Comparison of ENCODE assay signal across 9 cellular contexts in genomic region chr17:38418693-38419507, GRCh38. TPM values are rescaled to one million over a fixed set of nuclear protein-coding genes. Genes with fewer than 3 reads are reported as not detected.
DNase-seq lines count a peak whose midpoint lies in the region; ATAC-seq, FAIRE-seq and TF ChIP-seq lines count a peak whose summit lies in the region.
"Had no signal": no experiment of that assay in that cellular context is flagged by ENCODE, and none has a peak within 500 bp of the region (broad histone marks: within the 10 kb centered on the region; RNA-seq: fewer than 3 reads in every experiment).

No MANE protein-coding gene starts in this region.

- no peak for FAIRE-seq in D721Med (lab: Jason Lieb, UNC)
- no peak for FAIRE-seq in urothelium cell line (lab: Jason Lieb, UNC)
- FAIRE-seq: TTC549 had no signal

- ATAC-seq in GM19397 (IDR thresholded peaks at IDR 0.05; ENCODE audit: unreplicated experiment) (no peak), GM21381 (IDR thresholded peaks at IDR 0.05; ENCODE audit: unreplicated experiment) (no peak)

- peak overlapping the region; percentile 43 for H3K4me3 ChIP-seq in AG04450 (ENCODE audit: low read depth, low read length)

- no peak overlapping the region for H3K27ac ChIP-seq in AG04450 (ENCODE audit: low read depth, low read length)

- DNase-seq in AG04450 (ENCODE audit: low read depth, low spot score), result no peak
- peak; percentile 78 for DNase-seq in D721Med (ENCODE audit: insufficient read length, low spot score)
- DNase-seq in astrocyte of the hippocampus (ENCODE audit: low read depth, low spot score), result peak; percentile 39
- no peak for DNase-seq in globus pallidus (ENCODE audit: low spot score)
- no peak for DNase-seq in urothelium cell line (ENCODE audit: low spot score)

- no peaks in the 10 kb centered on the region for H3K9me3 Mint-ChIP-seq in nephron

- CTCF ChIA-PET in AG04450 (lab: Charles Lee), result no interaction called here

- H3K4me1 Mint-ChIP-seq in nephron, result peaks cover 54% of the 10 kb centered on the region

- peak overlapping the region; percentile 88 to 93 (median 91) for H3K4me3 Mint-ChIP-seq in nephron

- no peaks in the 10 kb centered on the region; the same call in 1 of the 2 replicates for H3K9me3 ChIP-seq in AG04450 (ENCODE audit: control insufficient read depth, insufficient read depth, low read length)

- peak overlapping the region in 2 of 3 experiments; percentile 67 to 81 for H3K27ac Mint-ChIP-seq in nephron

- no peaks in the 10 kb centered on the region for H3K36me3 Mint-ChIP-seq in nephron (ENCODE audit: low read depth)

- TF ChIP-seq CTCF in AG04450 (IDR thresholded peaks at IDR 0.05; ENCODE audit: low read depth, low read length) (no peak), D721Med (IDR thresholded peaks at IDR 0.05; ENCODE audit: insufficient read depth, missing control alignments) (no peak), nephron (IDR thresholded peaks at IDR 0.05; ENCODE audit: unreplicated experiment in 3 of 3) (no peak)

- POLR2A ChIA-PET in AG04450 (lab: Yijun Ruan, JAX), result no interaction called here

- peaks cover 28% of the 10 kb centered on the region for H3K27me3 ChIP-seq in AG04450 (ENCODE audit: control insufficient read depth, insufficient read depth, low read length)

- peaks cover 49% of the 10 kb centered on the region for H3K27me3 Mint-ChIP-seq in nephron (ENCODE audit: low read depth)

RNA-seq across cellular contexts. Expression of gene ARHGAP23, which starts 9.4 kb away (rescaled TPM):
- 14.1 and 19.3 TPM in 2 replicates for polyA plus RNA-seq in AG04450 (2011; rRNA removed)
- polyA minus RNA-seq in AG04450 (2011; rRNA and poly(A)+ RNA removed), result 32.3 and 33.3 TPM in 2 replicates

Comparison
In these comparisons a context has a peak if more than half of its experiments do, and no peak if none do; other contexts are left out.
1. DNase-seq: peak in D721Med (single experiment) and astrocyte of the hippocampus (single experiment); none in AG04450 (single experiment), globus pallidus (single experiment) and urothelium cell line (single experiment).